12 cellular contexts compared by ENCODE assay signal in the genomic region with DNA sequence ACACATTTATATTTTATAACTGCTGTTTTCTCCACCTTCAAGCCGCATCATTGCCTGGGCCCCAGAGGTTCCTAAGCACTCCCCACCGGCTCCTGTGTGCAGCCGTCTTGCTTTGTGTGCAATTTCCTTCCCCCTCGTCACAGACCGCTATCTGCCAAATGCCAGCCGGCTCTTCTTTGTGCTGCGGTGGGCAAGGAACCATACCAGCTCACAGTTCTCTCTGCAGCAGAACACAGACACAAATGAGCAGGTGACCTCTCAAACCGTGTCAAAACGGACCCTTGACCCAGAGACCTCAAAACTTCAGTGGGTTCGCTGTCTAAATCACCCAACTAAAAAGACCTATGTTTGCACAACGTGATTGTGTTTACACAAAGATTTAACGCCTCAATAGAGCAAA. TPM values are rescaled to one million over a fixed set of nuclear protein-coding genes. Genes with fewer than 3 reads are reported as not detected.
DNase-seq lines count a peak whose midpoint lies in the region; ATAC-seq and TF ChIP-seq lines count a peak whose summit lies in the region.
"Had no signal": no experiment of that assay in that cellular context is flagged by ENCODE, and none has a peak within 500 bp of the region (broad histone marks: within the 10 kb centered on the region; RNA-seq: fewer than 3 reads in every experiment).

No MANE protein-coding gene starts in this region.

- peak; percentile 4 for DNase-seq in activated CD8-positive, alpha-beta memory T cell treated with anti-CD3 and anti-CD28 coated beads, Interleukin-2, amount 50 U/mL, for 1 hour (ENCODE audit: extremely low read depth)
- no peak for DNase-seq in activated CD8-positive, alpha-beta memory T cell treated with anti-CD3 and anti-CD28 coated beads, Interleukin-2, amount 10 ng/mL, durations not matched to agents 7 days and 5 days
- DNase-seq in NCI-H774 (lab: John Stamatoyannopoulos, UW) (peak; percentile 41), head of caudate nucleus (peak in 38 of 42 donors; percentile 19 to 81 (median 48)), putamen (ENCODE audit: low spot score) (peak; percentile 58), MM.1S (no peak)
- DNase-seq: OCI-M1 had no signal

- intact Hi-C loops in head of caudate nucleus (cut with DNase I): no loop called here

- no peak overlapping the region for H3K4me3 Mint-ChIP-seq in activated CD8-positive, alpha-beta memory T cell treated with anti-CD3 and anti-CD28 coated beads, Interleukin-2, amount 10 ng/mL, durations not matched to agents 7 days and 5 days
- H3K4me3 Mint-ChIP-seq: WTC11 had no signal

- H2AFZ ChIP-seq in MM.1S (ENCODE audit: low read length): no peak overlapping the region

- no peak overlapping the region for H3K4me2 ChIP-seq in MM.1S (ENCODE audit: low read depth, low read length)

- H3K36me3 Mint-ChIP-seq in activated CD8-positive, alpha-beta memory T cell treated with anti-CD3 and anti-CD28 coated beads, Interleukin-2, amount 10 ng/mL, durations not matched to agents 7 days and 5 days: peaks cover 2% of the 10 kb centered on the region

- H3F3A ChIP-seq in MM.1S (ENCODE audit: insufficient read depth, low read length): no peaks in the 10 kb centered on the region

- no peaks in the 10 kb centered on the region for H3K79me2 ChIP-seq in MM.1S (ENCODE audit: low read length)

- no peak overlapping the region for H3K27ac ChIP-seq in MM.1S (ENCODE audit: low read length)
- H3K27ac ChIP-seq: thoracic aorta had no signal

- H3K9me3 Mint-ChIP-seq in activated CD8-positive, alpha-beta memory T cell treated with anti-CD3 and anti-CD28 coated beads, Interleukin-2, amount 10 ng/mL, durations not matched to agents 7 days and 5 days (ENCODE audit: low read depth): no peaks in the 10 kb centered on the region
- H3K9me3 Mint-ChIP-seq: activated naive CD4-positive, alpha-beta T cell treated with anti-CD3 and anti-CD28 coated beads, Interleukin-2, amount 50 U/mL, for 72 hours; WTC11 had no signal

- no peak for TF ChIP-seq CTCF in MM.1S (IDR thresholded peaks at IDR 0.05; ENCODE audit: low read length)

- ATAC-seq in activated CD8-positive, alpha-beta memory T cell treated with anti-CD3 and anti-CD28 coated beads, Interleukin-2, amount 10 ng/mL, durations not matched to agents 7 days and 5 days: no peak
- no peak for ATAC-seq in GM19035 (IDR thresholded peaks at IDR 0.05; ENCODE audit: unreplicated experiment)
- no peak for ATAC-seq in GM19397 (IDR thresholded peaks at IDR 0.05; ENCODE audit: unreplicated experiment)
- ATAC-seq: activated naive CD4-positive, alpha-beta T cell treated with anti-CD3 and anti-CD28 coated beads, Interleukin-2, amount 50 U/mL, for 72 hours; WTC11 had no signal

- H3K9me3 ChIP-seq in MM.1S (replicated peaks; ENCODE audit: insufficient read depth, low read length): no peaks in the 10 kb centered on the region
- H3K9me3 ChIP-seq: thoracic aorta had no signal

- CTCF ChIA-PET in activated CD8-positive, alpha-beta memory T cell treated with anti-CD3 and anti-CD28 coated beads, Interleukin-2, amount 10 ng/mL, durations not matched to agents 7 days and 5 days (lab: Charles Lee): no interaction called here

- H3K4me1 ChIP-seq in MM.1S (ENCODE audit: low read length): no peaks in the 10 kb centered on the region

- no peak overlapping the region for H3K27ac Mint-ChIP-seq in activated CD8-positive, alpha-beta memory T cell treated with anti-CD3 and anti-CD28 coated beads, Interleukin-2, amount 10 ng/mL, durations not matched to agents 7 days and 5 days
- H3K27ac Mint-ChIP-seq: activated naive CD4-positive, alpha-beta T cell treated with anti-CD3 and anti-CD28 coated beads, Interleukin-2, amount 50 U/mL, for 72 hours; WTC11 had no signal

- no peaks in the 10 kb centered on the region for H3K27me3 ChIP-seq in MM.1S (replicated peaks; ENCODE audit: insufficient read depth, low read length)

- H3K9ac ChIP-seq in MM.1S (ENCODE audit: low read length): no peak overlapping the region

- no peaks in the 10 kb centered on the region for H3K4me1 Mint-ChIP-seq in activated CD8-positive, alpha-beta memory T cell treated with anti-CD3 and anti-CD28 coated beads, Interleukin-2, amount 10 ng/mL, durations not matched to agents 7 days and 5 days

- no peaks in the 10 kb centered on the region for H4K20me1 ChIP-seq in MM.1S (ENCODE audit: insufficient read depth, low read length)

- H3K36me3 ChIP-seq in MM.1S (replicated peaks; ENCODE audit: insufficient read depth, low read length): no peaks in the 10 kb centered on the region

- no peak overlapping the region for H3K4me3 ChIP-seq in MM.1S (ENCODE audit: low read length)
- H3K4me3 ChIP-seq: thoracic aorta had no signal

- H3K27me3 Mint-ChIP-seq in activated CD8-positive, alpha-beta memory T cell treated with anti-CD3 and anti-CD28 coated beads, Interleukin-2, amount 10 ng/mL, durations not matched to agents 7 days and 5 days: no peaks in the 10 kb centered on the region

- no peaks in the 10 kb centered on the region for H3K9me2 ChIP-seq in MM.1S (replicated peaks; ENCODE audit: insufficient read depth, low read length)

RNA-seq across cellular contexts. Expression of a gene that starts 58.2 kb away (rescaled TPM):
- total RNA-seq in activated CD8-positive, alpha-beta memory T cell treated with anti-CD3 and anti-CD28 coated beads, Interleukin-2, amount 10 ng/mL, durations not matched to agents 7 days and 5 days: 1 to 10 TPM; 4.7 to 6.8 TPM

Comparison
In these comparisons a context has a peak if more than half of its experiments do, and no peak if none do; other contexts are left out.
1. DNase-seq: peak in activated CD8-positive, alpha-beta memory T cell treated with anti-CD3 and anti-CD28 coated beads, Interleukin-2, amount 50 U/mL, for 1 hour (single experiment), NCI-H774 (single experiment), head of caudate nucleus (38 of 42) and putamen (single experiment); none in activated CD8-positive, alpha-beta memory T cell treated with anti-CD3 and anti-CD28 coated beads, Interleukin-2, amount 10 ng/mL, durations not matched to agents 7 days and 5 days (single experiment) and MM.1S (single experiment).